ENCODE assay signal across 2 cellular contexts in genomic region chr3:148962513-148962912, GRCh38.
A peak's percentile ranks its signal among the peaks of the same experiment; 100 is the strongest.
TF ChIP-seq lines count a peak whose summit lies in the region.

No MANE protein-coding gene starts in this region.

TF ChIP-seq in GM23338, 12 proteins besides CTCF, POLR2A, EP300 and RAD21:
- TF ChIP-seq REST (IDR thresholded peaks at IDR 0.05; ENCODE audit: unreplicated experiment) = peak; percentile 70
- no peak for TF ChIP-seq POLR2AphosphoS5 (IDR thresholded peaks at IDR 0.05; ENCODE audit: low read depth)
- TF ChIP-seq ZNF462 (CRISPR knock-in tag; IDR thresholded peaks at IDR 0.05) = peak; percentile 24; the same call in 1 of the 2 replicates
- no peak for TF ChIP-seq JUNB (IDR thresholded peaks at IDR 0.05; ENCODE audit: unreplicated experiment)

TF ChIP-seq in H1, 55 proteins besides CTCF, POLR2A, EP300 and RAD21 (continued from another document):
- TF ChIP-seq CHD7 (IDR thresholded peaks at IDR 0.05; ENCODE audit: insufficient replicate concordance, low read length) (no peak), PHF8 (conservative IDR thresholded peaks at IDR 0.05; ENCODE audit: low read depth, low read length) (no peak), SP4 (IDR thresholded peaks at IDR 0.05; ENCODE audit: low read length) (no peak), KDM4A (IDR thresholded peaks at IDR 0.05; ENCODE audit: low read depth, low read length, severe bottlenecking) (no peak), SIN3A (conservative IDR thresholded peaks at IDR 0.05 in 1 of 2, IDR thresholded peaks at IDR 0.05 in 1 of 2; ENCODE audit: low read depth in 1 of 2, low read length in 2 of 2) (no peak), BRCA1 (IDR thresholded peaks at IDR 0.05; ENCODE audit: low read depth, low read length) (no peak), CBX8 (IDR thresholded peaks at IDR 0.05; ENCODE audit: borderline replicate concordance, low read depth, low read length) (no peak), JUN (IDR thresholded peaks at IDR 0.05; ENCODE audit: low read depth, low read length) (peak; percentile 65; the same call in 1 of the 2 replicates)
